23 cellular contexts compared by ENCODE assay signal in the genomic region with DNA sequence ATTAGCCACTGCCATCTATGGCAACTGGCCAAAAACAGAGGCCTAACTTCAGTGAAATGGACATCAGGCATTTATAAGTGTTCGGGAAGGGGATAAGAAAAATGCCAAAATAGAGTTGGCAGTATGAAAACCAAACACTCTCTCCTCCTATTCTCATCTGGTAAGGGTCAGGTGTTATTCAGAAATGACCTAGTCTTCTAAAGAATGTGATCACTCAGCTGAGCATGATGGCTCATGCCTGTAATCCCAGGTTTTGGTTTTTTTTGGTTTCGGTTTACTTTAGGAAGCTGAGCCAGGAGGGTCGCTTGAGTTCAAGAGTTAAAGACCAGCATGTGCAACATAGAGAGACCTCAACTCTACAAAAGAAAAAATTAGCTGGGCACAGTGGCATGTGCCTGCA.
DNase-seq lines count a peak whose midpoint lies in the region; ATAC-seq and TF ChIP-seq lines count a peak whose summit lies in the region.
"Had no signal": no experiment of that assay in that cellular context is flagged by ENCODE, and none has a peak within 500 bp of the region (broad histone marks: within the 10 kb centered on the region; RNA-seq: fewer than 3 reads in every experiment).

No MANE protein-coding gene starts in this region.

- no peak overlapping the region for H2AK5ac ChIP-seq in mesendoderm (ENCODE audit: low read length)

- H4K8ac ChIP-seq in mesendoderm (ENCODE audit: low read depth, low read length): no peak overlapping the region

- no peak overlapping the region for H3K56ac ChIP-seq in mesendoderm (ENCODE audit: low read length)

- H3K23ac ChIP-seq in mesendoderm (ENCODE audit: low read length): no peak overlapping the region

- no peak overlapping the region for H2BK15ac ChIP-seq in mesendoderm (replicated peaks; ENCODE audit: low read depth)

- H3K36me3 ChIP-seq in RWPE2 (ENCODE audit: low read depth) (no peaks in the 10 kb centered on the region), mesendoderm (ENCODE audit: control insufficient read depth, insufficient read depth, low read length) (no peaks in the 10 kb centered on the region), aorta (ENCODE audit: control insufficient read depth in 1 of 2, insufficient read depth in 2 of 2, low read length in 1 of 2) (no peaks in the 10 kb centered on the region)

- H2BK120ac ChIP-seq in mesendoderm (ENCODE audit: low read depth, low read length): no peak overlapping the region

- no peak overlapping the region for H3K4me2 ChIP-seq in mesendoderm (ENCODE audit: low read length)
- H3K4me2 ChIP-seq: A549 had no signal

- no peak overlapping the region for H2BK5ac ChIP-seq in mesendoderm (ENCODE audit: low read length)

- H3K27ac ChIP-seq in RWPE2 (ENCODE audit: poor library complexity, severe bottlenecking) (no peak overlapping the region), mesendoderm (ENCODE audit: low read depth, low read length) (no peak overlapping the region), aorta (ENCODE audit: low read depth in 1 of 2, low read length in 2 of 2) (no peak overlapping the region)
- H3K27ac ChIP-seq: A549, HL-60 had no signal

- WGBS in mesendoderm (ENCODE audit: extremely low coverage, insufficient coverage, low lambda C conversion rate): no CpG with 5 or more reads among the region's 3 CpGs
- 73 to 77% methylated on average over 3 of the region's 3 CpGs for WGBS in aorta, 2 donors

- no peaks in the 10 kb centered on the region for H3K79me2 ChIP-seq in mesendoderm (ENCODE audit: control insufficient read depth, insufficient read depth, low read length)

- no peak overlapping the region for H3K9ac ChIP-seq in mesendoderm (ENCODE audit: low read length)

- peak; percentile 62; the same call in 1 of the 3 replicates for ATAC-seq in RWPE2 (ENCODE audit: low read depth)
- no peak for ATAC-seq in aorta (ENCODE audit: low FRiP score)
- ATAC-seq in GM19023 (IDR thresholded peaks at IDR 0.05; ENCODE audit: unreplicated experiment): no peak
- ATAC-seq: A549 had no signal

- no peak overlapping the region for H4K5ac ChIP-seq in mesendoderm (ENCODE audit: low read length)

- no peak overlapping the region for H3K18ac ChIP-seq in mesendoderm (ENCODE audit: low read length)

- H3K4ac ChIP-seq in mesendoderm (ENCODE audit: low read depth, low read length): no peak overlapping the region

- H3K9me3 ChIP-seq in RWPE2 (ENCODE audit: severe bottlenecking): no peaks in the 10 kb centered on the region
- H3K9me3 ChIP-seq in aorta (ENCODE audit: control insufficient read depth, low read length): peaks cover 2% of the 10 kb centered on the region
- H3K9me3 ChIP-seq: A549 had no signal

- H3K4me1 ChIP-seq in RWPE2 (ENCODE audit: insufficient read depth, poor library complexity, severe bottlenecking): no peaks in the 10 kb centered on the region
- no peaks in the 10 kb centered on the region for H3K4me1 ChIP-seq in mesendoderm (ENCODE audit: control insufficient read depth, low read depth, low read length)
- no peaks in the 10 kb centered on the region for H3K4me1 ChIP-seq in aorta (ENCODE audit: control insufficient read depth in 1 of 2, insufficient read depth in 2 of 2, low read length in 2 of 2)

- no peak overlapping the region for H3K4me3 ChIP-seq in RWPE2 (ENCODE audit: severe bottlenecking)
- no peak overlapping the region for H3K4me3 ChIP-seq in epithelial cell of proximal tubule (ENCODE audit: low read depth, low read length)
- H3K4me3 ChIP-seq in mesendoderm (ENCODE audit: low read length): no peak overlapping the region
- H3K4me3 ChIP-seq in aorta (ENCODE audit: low read length in 2 of 2): no peak overlapping the region
- H3K4me3 ChIP-seq: A549 had no signal

- intact Hi-C loops in aorta (cut with DNase I): no loop called here

- H3K27me3 ChIP-seq in RWPE2 (ENCODE audit: insufficient read depth, poor library complexity, severe bottlenecking) (no peaks in the 10 kb centered on the region), mesendoderm (ENCODE audit: insufficient read depth, low read length, poor library complexity) (no peaks in the 10 kb centered on the region), aorta (ENCODE audit: control insufficient read depth in 1 of 2, insufficient read depth in 2 of 2, low read length in 1 of 2) (no peaks in the 10 kb centered on the region)

- no peak for TF ChIP-seq CTCF in RWPE2 (IDR thresholded peaks at IDR 0.05; ENCODE audit: poor library complexity, severe bottlenecking)
- TF ChIP-seq CTCF in epithelial cell of proximal tubule (conservative IDR thresholded peaks at IDR 0.05; ENCODE audit: low read depth, low read length): no peak

- H3K79me1 ChIP-seq in mesendoderm (ENCODE audit: low read length): no peaks in the 10 kb centered on the region

- DNase-seq in HPDE6-E6E7 (ENCODE audit: extremely low spot score) (peak; percentile 7), RWPE2 (ENCODE audit: low spot score) (no peak), epithelial cell of proximal tubule (ENCODE audit: low read depth) (peak; percentile 56), mesendoderm (peak; percentile 37), NCI-H2107 treated with DMSO at 0.1 percent for 48 hours (lab: John Stamatoyannopoulos, UW; ENCODE audit: unreplicated experiment) (no peak), aorta (no peak)
- no peak for DNase-seq in activated CD4-positive, alpha-beta T cell treated with anti-CD3 and anti-CD28 coated beads, Interleukin-2, amount 50 U/mL, for 4 hours
- DNase-seq: CD4-positive, CD25-positive, alpha-beta regulatory T cell; COR-L47; DMS79; GOT3; HCEC 1CT; KG1; NCI-H1092 treated with DMSO at 0.1 percent for 48 hours; NCI-H1436 treated with DMSO at 0.1 percent for 48 hours; NCI-H1930; NCI-H2227 treated with DMSO at 0.1 percent for 48 hours; NCI-H524; NCI-H82; SHP77 had no signal

Comparison
In these comparisons a context has a peak if more than half of its experiments do, and no peak if none do; other contexts are left out.
1. DNase-seq: peak in HPDE6-E6E7 (single experiment), epithelial cell of proximal tubule (single experiment) and mesendoderm (single experiment); none in RWPE2 (single experiment), NCI-H2107 treated with DMSO at 0.1 percent for 48 hours (single experiment), activated CD4-positive, alpha-beta T cell treated with anti-CD3 and anti-CD28 coated beads, Interleukin-2, amount 50 U/mL, for 4 hours (0 of 2) and aorta (0 of 2).